21 cellular contexts compared by ENCODE assay signal in genomic region chr5:17156463-17156862, GRCh38.
DNase-seq lines count a peak whose midpoint lies in the region; ATAC-seq, FAIRE-seq and TF ChIP-seq lines count a peak whose summit lies in the region.
"Had no signal": no experiment of that assay in that cellular context is flagged by ENCODE, and none has a peak within 500 bp of the region (broad histone marks: within the 10 kb centered on the region; RNA-seq: fewer than 3 reads in every experiment).

No MANE protein-coding gene starts in this region.

- H4K91ac ChIP-seq in IMR-90 (ENCODE audit: insufficient read depth, low read depth, low read length): peak overlapping the region; percentile 3; the same call in 1 of the 2 replicates

- H3K79me1 ChIP-seq in IMR-90 (ENCODE audit: low read depth in 1 of 2, low read length in 2 of 2): peaks cover 3 to 15% of the 10 kb centered on the region in 2 experiments; a peak in 3 of 4 replicates

- no peaks in the 10 kb centered on the region for H4K20me1 ChIP-seq in IMR-90 (ENCODE audit: insufficient read depth, low read length)
- H4K20me1 ChIP-seq in mammary epithelial cell (ENCODE audit: insufficient read depth, low read length): no peaks in the 10 kb centered on the region
- no peaks in the 10 kb centered on the region for H4K20me1 ChIP-seq in keratinocyte (ENCODE audit: control insufficient read depth, extremely low read depth, insufficient read depth, low read length)

- intact Hi-C loops in IMR-90 (cut with micrococcal nuclease): no loop called here
- intact Hi-C loops in mammary epithelial cell (cut with micrococcal nuclease): no loop called here
- intact Hi-C loops in esophagus muscularis mucosa (cut with DNase I): no loop called here

- ATAC-seq in IMR-90 (ENCODE audit: low read depth) (no peak), GM18868 (IDR thresholded peaks at IDR 0.05; ENCODE audit: unreplicated experiment) (no peak)
- ATAC-seq: lower lobe of right lung had no signal

- H3K79me2 ChIP-seq in mammary epithelial cell (ENCODE audit: insufficient read depth, low read length): no peaks in the 10 kb centered on the region
- no peaks in the 10 kb centered on the region for H3K79me2 ChIP-seq in keratinocyte (ENCODE audit: control insufficient read depth, insufficient read depth, low read length)

- H3K4me1 ChIP-seq in IMR-90 (ENCODE audit: control insufficient read depth, insufficient read depth, low read length) (peaks cover 26% of the 10 kb centered on the region), mammary epithelial cell (ENCODE audit: insufficient read depth, low read length) (peaks cover 10% of the 10 kb centered on the region), keratinocyte (ENCODE audit: control insufficient read depth, extremely low read depth, insufficient read depth, low read length) (peaks cover 51% of the 10 kb centered on the region), esophagus muscularis mucosa (no peaks in the 10 kb centered on the region)
- H3K4me1 ChIP-seq: lower lobe of right lung, sigmoid colon had no signal

- BruUV-seq in IMR-90 (replicated peaks; lab: Mats Ljungman, UMichigan) (no TSS peak), mammary epithelial cell (replicated peaks; lab: Mats Ljungman, UMichigan) (no TSS peak)

- TF ChIP-seq CTCF in IMR-90 (conservative IDR thresholded peaks at IDR 0.05; ENCODE audit: low read depth, low read length): no peak
- no peak for TF ChIP-seq CTCF in mammary epithelial cell (conservative IDR thresholded peaks at IDR 0.05 in 1 of 2, IDR thresholded peaks at IDR 0.05 in 1 of 2; ENCODE audit: extremely low read depth in 1 of 2, insufficient read depth in 1 of 2, low read depth in 1 of 2, low read length in 2 of 2)
- no peak for TF ChIP-seq CTCF in keratinocyte (optimal IDR thresholded peaks at IDR 0.05 in 1 of 3, IDR thresholded peaks at IDR 0.05 in 1 of 3, conservative IDR thresholded peaks at IDR 0.05 in 1 of 3; ENCODE audit: extremely low read depth in 1 of 3, insufficient read depth in 2 of 3, low read length in 3 of 3)
- TF ChIP-seq CTCF in esophagus muscularis mucosa (IDR thresholded peaks at IDR 0.05): no peak

- H2BK15ac ChIP-seq in IMR-90 (ENCODE audit: low read depth, low read length): peak overlapping the region; percentile 1; the same call in 2 of the 3 replicates

- H4K8ac ChIP-seq in IMR-90 (ENCODE audit: low read depth in 2 of 2, low read length in 2 of 2): peak overlapping the region; percentile 91 to 93

- H3K27me3 ChIP-seq in IMR-90 (ENCODE audit: control insufficient read depth, insufficient read depth, low read length) (no peaks in the 10 kb centered on the region), mammary epithelial cell (ENCODE audit: insufficient read depth, low read length) (no peaks in the 10 kb centered on the region), keratinocyte (ENCODE audit: control insufficient read depth, extremely low read depth, insufficient read depth, low read length) (no peaks in the 10 kb centered on the region), esophagus muscularis mucosa (no peaks in the 10 kb centered on the region)
- H3K27me3 ChIP-seq: sigmoid colon had no signal

- no peak for TF ChIP-seq RAD21 in IMR-90 (IDR thresholded peaks at IDR 0.05; ENCODE audit: low read length)

- H2AK5ac ChIP-seq in IMR-90 (ENCODE audit: low read depth, low read length): peak overlapping the region; percentile 5

- H3K18ac ChIP-seq in IMR-90 (ENCODE audit: low read depth, low read length): peak overlapping the region; percentile 13; the same call in 1 of the 2 replicates

- CTCF ChIA-PET in IMR-90 (lab: Yijun Ruan, JAX): interaction anchor here (0.6 to 1.3 kb wide), 2 partner anchors 21 to 34 kb away, joined by 3 to 8 read pairs; no protein-coding TSS in a partner anchor
- CTCF ChIA-PET in mammary epithelial cell (lab: Charles Lee; ENCODE audit: low non-redundant PET): interaction anchor here (0.6 kb wide), 1 partner anchor 34 kb away, joined by 4 read pairs; no protein-coding TSS in a partner anchor

- H3K23ac ChIP-seq in IMR-90 (ENCODE audit: low read depth, low read length): no peak overlapping the region

- H3K9me1 ChIP-seq in IMR-90 (ENCODE audit: insufficient read depth, low read length) (peaks cover 10% of the 10 kb centered on the region), keratinocyte (ENCODE audit: control insufficient read depth, extremely low read depth, insufficient read depth, low read length) (no peaks in the 10 kb centered on the region)

- no peak overlapping the region for H2AFZ ChIP-seq in IMR-90 (replicated peaks; ENCODE audit: low read length, poor library complexity)
- H2AFZ ChIP-seq in mammary epithelial cell (ENCODE audit: low read depth, low read length): no peak overlapping the region
- H2AFZ ChIP-seq in keratinocyte (ENCODE audit: control insufficient read depth, low read length): no peak overlapping the region

- no peak overlapping the region; the same call in 1 of the 2 replicates for H3K56ac ChIP-seq in IMR-90 (ENCODE audit: extremely low read depth, insufficient read depth, low read length)

- H3K4me2 ChIP-seq in IMR-90 (ENCODE audit: low read depth, low read length) (no peak overlapping the region), mammary epithelial cell (ENCODE audit: insufficient read depth, low read depth, low read length) (no peak overlapping the region), keratinocyte (ENCODE audit: control insufficient read depth, extremely low read depth, insufficient read depth, low read depth, low read length) (no peak overlapping the region)
- H3K4me2 ChIP-seq: KMS-11 had no signal

- in situ Hi-C loops in IMR-90 (cut with MboI; ENCODE audit: low sequenced_read_pairs) (no loop called here), mammary epithelial cell (cut with MboI; ENCODE audit: low sequenced_read_pairs in 2 of 2) (no loop called here)

- POLR2A ChIA-PET in IMR-90 (lab: Charles Lee; ENCODE audit: unreplicated experiment): no interaction called here

- DNase-seq in EL (peak; percentile 79), IMR-90 (peak; percentile 86), mammary epithelial cell (peak; percentile 56), keratinocyte (ENCODE audit: low read depth, low spot score) (no peak), esophagus muscularis mucosa (ENCODE audit: extremely low spot score) (no peak)
- DNase-seq in stimulated activated naive CD4-positive, alpha-beta T cell (lab: John Stamatoyannopoulos, UW): no peak
- DNase-seq: activated B cell treated with CpG ODN at 0.5 μM for 24 hours; activated CD4-positive, alpha-beta T cell treated with anti-CD3 and anti-CD28 coated beads, Interleukin-2, amount 50 U/mL, for 4 hours; activated CD8-positive, alpha-beta memory T cell treated with anti-CD3 and anti-CD28 coated beads, Interleukin-2, amount 50 U/mL, for 4 hours; CD4-positive, CD25-positive, alpha-beta regulatory T cell; islet precursor cell; lower lobe of right lung; NCI-H1048; NCI-H187; sigmoid colon; substantia nigra had no signal

- peak; percentile 55 for FAIRE-seq in keratinocyte (lab: Jason Lieb, UNC)
- FAIRE-seq: urothelium cell line had no signal

- H4K5ac ChIP-seq in IMR-90 (ENCODE audit: low read depth, low read length): peak overlapping the region; percentile 87; the same call in 1 of the 2 replicates

- H3K9ac ChIP-seq in IMR-90 (ENCODE audit: low read depth, low read length) (no peak overlapping the region), mammary epithelial cell (ENCODE audit: insufficient read depth, low read length) (no peak overlapping the region), keratinocyte (ENCODE audit: control insufficient read depth, extremely low read depth, insufficient read depth, low read length) (no peak overlapping the region)
- H3K9ac ChIP-seq: KMS-11 had no signal

- H3K14ac ChIP-seq in IMR-90 (replicated peaks; ENCODE audit: low read depth, low read length): 0 out of 2 replicates have a peak overlapping the region, but pooled peaks have one; percentile 7

- no peak overlapping the region for H3K4me3 ChIP-seq in IMR-90 (ENCODE audit: insufficient read depth, low read depth, low read length)
- no peak overlapping the region for H3K4me3 ChIP-seq in mammary epithelial cell (replicated peaks in 1 of 3; ENCODE audit: insufficient read depth in 1 of 3, low read depth in 2 of 3, low read length in 3 of 3)
- no peak overlapping the region for H3K4me3 ChIP-seq in keratinocyte (ENCODE audit: control insufficient read depth in 2 of 3, extremely low read depth in 1 of 3, insufficient read depth in 2 of 3, low read depth in 1 of 3, low read length in 3 of 3)
- H3K4me3 ChIP-seq in esophagus muscularis mucosa: no peak overlapping the region
- H3K4me3 ChIP-seq: coronary artery, lower lobe of right lung, sigmoid colon, SK-N-MC had no signal

- H2BK20ac ChIP-seq in IMR-90 (ENCODE audit: low read depth, low read length): peak overlapping the region; percentile 0; the same call in 1 of the 2 replicates

- H3K36me3 ChIP-seq in IMR-90 (ENCODE audit: control insufficient read depth, insufficient read depth, low read length): no peaks in the 10 kb centered on the region
- H3K36me3 ChIP-seq in mammary epithelial cell (ENCODE audit: insufficient read depth, low read length): no peaks in the 10 kb centered on the region
- no peaks in the 10 kb centered on the region for H3K36me3 ChIP-seq in keratinocyte (ENCODE audit: control insufficient read depth in 2 of 2, extremely low read depth in 1 of 2, insufficient read depth in 2 of 2, low read length in 2 of 2)
- H3K36me3 ChIP-seq in esophagus muscularis mucosa: no peaks in the 10 kb centered on the region
- H3K36me3 ChIP-seq: lower lobe of right lung, sigmoid colon had no signal

- peak overlapping the region; percentile 1; the same call in 1 of the 2 replicates for H3K4ac ChIP-seq in IMR-90 (ENCODE audit: low read depth, low read length)

- dilution Hi-C loops in IMR-90 (cut with HindIII; ENCODE audit: low sequenced_read_pairs, unreplicated experiment): no loop called here
- dilution Hi-C loops in mammary epithelial cell (cut with HindIII; ENCODE audit: low sequenced_read_pairs): no loop called here
- dilution Hi-C loops in keratinocyte (cut with MboI; ENCODE audit: extremely low pct_ligation_motif_present, low sequenced_read_pairs): no loop called here

- TF ChIP-seq POLR2A in IMR-90 (IDR thresholded peaks at IDR 0.05; ENCODE audit: low read depth, low read length) (no peak), esophagus muscularis mucosa (IDR thresholded peaks at IDR 0.05; ENCODE audit: low read depth) (no peak)

- WGBS in IMR-90 (ENCODE audit: extremely low coverage in 2 of 2, insufficient read length in 1 of 2), 2 experiments: 43% methylated on average over 1 of the region's 4 CpGs; no CpG with 5 or more reads in 1 of the 2 experiments
- 87% methylated on average over 4 of the region's 4 CpGs for WGBS in mammary epithelial cell (ENCODE audit: low coverage, missing lambda C conversion rate)
- 96% methylated on average over 3 of the region's 4 CpGs for WGBS in esophagus muscularis mucosa

- H2BK5ac ChIP-seq in IMR-90 (ENCODE audit: low read depth, low read length, poor library complexity, severe bottlenecking): peak overlapping the region; percentile 100

- H3K9me3 ChIP-seq in IMR-90 (ENCODE audit: control insufficient read depth, insufficient read depth, low read length) (no peaks in the 10 kb centered on the region), mammary epithelial cell (replicated peaks; ENCODE audit: insufficient read depth, low read length) (no peaks in the 10 kb centered on the region), keratinocyte (ENCODE audit: control insufficient read depth, low read depth, low read length) (no peaks in the 10 kb centered on the region), esophagus muscularis mucosa (no peaks in the 10 kb centered on the region)
- H3K9me3 ChIP-seq: lower lobe of right lung, sigmoid colon had no signal

- TF ChIP-seq EP300 in esophagus muscularis mucosa (IDR thresholded peaks at IDR 0.05): no peak

- H2BK120ac ChIP-seq in IMR-90 (ENCODE audit: low read depth, low read length): peak overlapping the region; percentile 99

- H3K27ac ChIP-seq in IMR-90 (ENCODE audit: insufficient read depth, low read length) (peak overlapping the region; percentile 31; the same call in 1 of the 2 replicates), mammary epithelial cell (ENCODE audit: insufficient read depth, low read depth, low read length) (no peak overlapping the region), keratinocyte (ENCODE audit: control insufficient read depth, insufficient read depth, low read length) (no peak overlapping the region), esophagus muscularis mucosa (replicated peaks in 1 of 4) (no peak overlapping the region)
- H3K27ac ChIP-seq: coronary artery, KMS-11, lower lobe of right lung, sigmoid colon, SK-N-MC had no signal

- no peak overlapping the region for H2AK9ac ChIP-seq in IMR-90 (replicated peaks; ENCODE audit: low read depth, low read length, poor library complexity)

Comparison
In these comparisons a context has a peak if more than half of its experiments do, and no peak if none do; other contexts are left out.
1. DNase-seq: peak in EL (single experiment), IMR-90 (single experiment) and mammary epithelial cell (single experiment); none in keratinocyte (single experiment), stimulated activated naive CD4-positive, alpha-beta T cell (0 of 6) and esophagus muscularis mucosa (single experiment).